8 cellular contexts compared by ENCODE assay signal in the genomic region with DNA sequence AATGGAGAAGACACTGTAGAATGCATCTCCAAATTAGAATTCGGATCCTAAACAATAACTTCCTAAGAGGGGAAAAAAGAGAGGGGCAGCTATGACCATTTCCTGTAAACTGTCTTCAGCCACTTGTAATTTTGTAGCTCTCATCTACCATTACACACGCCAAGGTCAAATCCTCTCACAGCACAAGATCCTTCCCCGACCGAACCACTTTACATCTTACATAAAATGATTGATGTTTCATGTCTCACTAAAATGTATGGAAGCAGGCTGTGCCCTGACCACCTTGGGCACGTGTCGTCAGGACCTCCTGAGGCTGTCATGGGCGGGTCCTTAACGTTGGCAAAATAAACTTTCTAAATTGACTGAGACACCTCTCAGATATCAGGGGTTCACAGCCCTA. TPM values are rescaled to one million over a fixed set of nuclear protein-coding genes. Genes with fewer than 3 reads are reported as not detected.
DNase-seq lines count a peak whose midpoint lies in the region; ATAC-seq, FAIRE-seq and TF ChIP-seq lines count a peak whose summit lies in the region.

No MANE protein-coding gene starts in this region.

- no peaks in the 10 kb centered on the region for H3K79me1 ChIP-seq in neuronal stem cell (ENCODE audit: low read depth, low read length)

- no peaks in the 10 kb centered on the region for H3K36me3 ChIP-seq in neuronal stem cell (replicated peaks in 1 of 2; ENCODE audit: control insufficient read depth in 2 of 2, insufficient read depth in 2 of 2, low read length in 2 of 2)

- TF ChIP-seq CTCF in epithelial cell of esophagus (IDR thresholded peaks at IDR 0.05; ENCODE audit: insufficient read depth, low read depth, low read length, missing control alignments) = no peak

- no peak overlapping the region for H3K4me2 ChIP-seq in neuronal stem cell (ENCODE audit: insufficient read depth, low read length, poor library complexity, severe bottlenecking)

- no peak overlapping the region for H3K23ac ChIP-seq in neuronal stem cell (ENCODE audit: low read depth, low read length, poor library complexity)

- H3K4me1 ChIP-seq in neuronal stem cell (ENCODE audit: control insufficient read depth in 2 of 2, insufficient read depth in 1 of 2, low read depth in 1 of 2, low read length in 2 of 2) = peaks cover 7 to 18% of the 10 kb centered on the region in 2 donors

- H4K91ac ChIP-seq in neuronal stem cell (ENCODE audit: low read depth, low read length, poor library complexity) = no peak overlapping the region

- peak overlapping the region; percentile 57 for H2AFZ ChIP-seq in neuronal stem cell (ENCODE audit: low read length)

- no peak overlapping the region for H3K14ac ChIP-seq in neuronal stem cell (ENCODE audit: low read length)

- H4K8ac ChIP-seq in neuronal stem cell (ENCODE audit: low read depth, low read length) = no peak overlapping the region

- H3K27me3 ChIP-seq in neuronal stem cell (ENCODE audit: control insufficient read depth in 3 of 3, insufficient read depth in 3 of 3, low read depth in 1 of 3, low read length in 3 of 3) = no peaks in the 10 kb centered on the region

- no peak overlapping the region for H3K4ac ChIP-seq in neuronal stem cell (ENCODE audit: low read length)

- no peak for TF ChIP-seq POLR2A in H54 (IDR thresholded peaks at IDR 0.05; ENCODE audit: low read depth, low read length)

- H3K27ac ChIP-seq in neuronal stem cell (replicated peaks; ENCODE audit: low read length) = peak overlapping the region; percentile 51

- ATAC-seq in GM21723 (IDR thresholded peaks at IDR 0.05; ENCODE audit: unreplicated experiment) (peak; percentile 19), GM21367 (IDR thresholded peaks at IDR 0.05; ENCODE audit: unreplicated experiment) (no peak)

- WGBS in neuronal stem cell (ENCODE audit: extremely low coverage in 2 of 2, insufficient read length in 2 of 2, insufficient replicate concordance in 1 of 2), 2 donors = no CpG with 5 or more reads among the region's 8 CpGs

- H3K4me3 ChIP-seq in epithelial cell of esophagus (ENCODE audit: low read length) (peak overlapping the region; percentile 13), neuronal stem cell (ENCODE audit: low read length in 2 of 2) (peak overlapping the region in 1 of 2 donors; percentile 41)

- H2BK5ac ChIP-seq in neuronal stem cell (ENCODE audit: low read length) = no peak overlapping the region

- FAIRE-seq in H54 (lab: Jason Lieb, UNC) = no peak

- no peak overlapping the region for H2AK5ac ChIP-seq in neuronal stem cell (ENCODE audit: low read depth, low read length)

- H2BK12ac ChIP-seq in neuronal stem cell (ENCODE audit: low read length) = no peak overlapping the region

- H3K9me3 ChIP-seq in neuronal stem cell (replicated peaks in 1 of 2; ENCODE audit: control insufficient read depth in 2 of 2, insufficient read depth in 1 of 2, low read depth in 1 of 2, low read length in 2 of 2) = no peaks in the 10 kb centered on the region

- no peak overlapping the region for H3K9ac ChIP-seq in neuronal stem cell (ENCODE audit: low read depth, low read length, poor library complexity)

- no peak overlapping the region for H2BK120ac ChIP-seq in neuronal stem cell (ENCODE audit: low read depth, low read length)

- H2BK15ac ChIP-seq in neuronal stem cell (ENCODE audit: low read length) = no peak overlapping the region

- peak; percentile 45 for DNase-seq in Caki2 (ENCODE audit: low read depth)
- peak; percentile 10 for DNase-seq in NCI-H2196 (lab: John Stamatoyannopoulos, UW; ENCODE audit: unreplicated experiment)
- DNase-seq in activated CD4-positive, alpha-beta T cell treated with anti-CD3 and anti-CD28 coated beads, Interleukin-2, amount 50 U/mL, for 4 hours = peak; percentile 8 to 13
- peak; percentile 17 for DNase-seq in epithelial cell of esophagus (ENCODE audit: low read depth)
- DNase-seq in neuronal stem cell (ENCODE audit: low spot score) = no peak
- DNase-seq in H54 (ENCODE audit: insufficient read length, low spot score) = no peak

- no peak overlapping the region for H3K18ac ChIP-seq in neuronal stem cell (ENCODE audit: low read length)

- in situ Hi-C loops in Caki2 (cut with HindIII; ENCODE audit: low pct_unique_long_range_greater_than_20kb, low sequenced_read_pairs) = no loop called here

RNA-seq across cellular contexts. Expression of a gene that starts 24.1 kb away (rescaled TPM):
- total RNA-seq in Caki2 (2014; rRNA removed; shearing (Covaris generic); ENCODE audit: low replicate concordance) = 3.9 and 4.8 TPM in 2 replicates
- polyA plus RNA-seq in neuronal stem cell (2013, experiment 1 of 2) = 34.2 TPM
- polyA plus RNA-seq in neuronal stem cell (2013, experiment 2 of 2) = 36.1 TPM

Comparison
In these comparisons a context has a peak if more than half of its experiments do, and no peak if none do; other contexts are left out.
1. DNase-seq: peak in Caki2 (single experiment), NCI-H2196 (single experiment), activated CD4-positive, alpha-beta T cell treated with anti-CD3 and anti-CD28 coated beads, Interleukin-2, amount 50 U/mL, for 4 hours (2 of 2) and epithelial cell of esophagus (single experiment); none in neuronal stem cell (single experiment) and H54 (single experiment).